ENCODE assay signal across 29 cellular contexts in the genomic region with DNA sequence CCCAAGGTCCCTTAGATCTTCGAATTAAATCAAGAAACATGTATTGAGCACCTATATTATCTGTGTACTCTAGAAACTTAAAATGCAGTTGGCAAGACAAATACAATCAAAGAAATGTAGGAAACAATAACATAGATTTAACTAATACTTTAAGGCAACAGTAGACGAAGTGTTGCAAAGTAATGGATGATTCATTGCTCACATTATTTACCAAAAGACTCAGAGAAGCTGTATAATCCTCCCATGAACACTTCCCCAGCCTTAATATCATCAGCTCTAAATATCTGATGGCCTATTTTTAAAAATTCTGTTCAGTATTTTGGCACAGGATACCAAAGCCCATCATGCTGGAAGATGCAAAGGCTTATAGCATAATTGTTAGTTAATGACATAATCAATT.
"Had no signal": no experiment of that assay in that cellular context is flagged by ENCODE, and none has a peak within 500 bp of the region (broad histone marks: within the 10 kb centered on the region; RNA-seq: fewer than 3 reads in every experiment).

No MANE protein-coding gene starts in this region.

- H3K4me3 Mint-ChIP-seq: memory B cell; naive thymus-derived CD4-positive, alpha-beta T cell had no signal

- H3K27ac Mint-ChIP-seq: memory B cell; naive thymus-derived CD4-positive, alpha-beta T cell had no signal

- H3K27ac ChIP-seq: coronary artery, dorsolateral prefrontal cortex, epithelial cell of prostate, esophagus squamous epithelium, gastrocnemius medialis, heart right ventricle, left ventricle myocardium inferior, lower lobe of right lung had no signal

- H3K4me1 Mint-ChIP-seq: memory B cell; naive thymus-derived CD4-positive, alpha-beta T cell had no signal

- H3K4me3 ChIP-seq: coronary artery, dorsolateral prefrontal cortex, esophagus squamous epithelium, gastrocnemius medialis, heart right ventricle, left ventricle myocardium inferior, lower lobe of right lung had no signal

- H3K9me3 ChIP-seq: esophagus squamous epithelium, gastrocnemius medialis, lower lobe of right lung had no signal

- H3K27me3 Mint-ChIP-seq: memory B cell; naive thymus-derived CD4-positive, alpha-beta T cell had no signal

- DNase-seq: dermis blood vessel endothelial cell; dorsolateral prefrontal cortex; effector CD4-positive, alpha-beta T cell; effector memory CD4-positive, alpha-beta T cell; erythroblast; esophagus squamous epithelium; foreskin fibroblast; foreskin melanocyte; gastrocnemius medialis; glutamatergic neuron; head of caudate nucleus; heart right ventricle; hippocampal formation; islet precursor cell; kidney; kidney glomerular epithelial cell; left colon; left ventricle myocardium inferior; lower lobe of right lung; mesendoderm; midbrain; naive thymus-derived CD4-positive, alpha-beta T cell had no signal

- H3K27me3 ChIP-seq: dorsolateral prefrontal cortex, esophagus squamous epithelium, gastrocnemius medialis, heart right ventricle had no signal

- ATAC-seq: esophagus mucosa; gastrocnemius medialis; heart right ventricle; left colon; left lobe of liver; lower lobe of right lung; naive thymus-derived CD4-positive, alpha-beta T cell had no signal

- H3K4me1 ChIP-seq: esophagus squamous epithelium, gastrocnemius medialis, heart right ventricle, left ventricle myocardium inferior, lower lobe of right lung had no signal

- FAIRE-seq: colon, endothelial cell of umbilical vein had no signal

- H3K9me3 Mint-ChIP-seq: memory B cell had no signal

- H3K36me3 ChIP-seq: esophagus squamous epithelium, gastrocnemius medialis, heart right ventricle, left ventricle myocardium inferior, lower lobe of right lung had no signal

- H3K36me3 Mint-ChIP-seq: memory B cell; naive thymus-derived CD4-positive, alpha-beta T cell had no signal
